ENCODE assay signal across 20 cellular contexts in the genomic region with DNA sequence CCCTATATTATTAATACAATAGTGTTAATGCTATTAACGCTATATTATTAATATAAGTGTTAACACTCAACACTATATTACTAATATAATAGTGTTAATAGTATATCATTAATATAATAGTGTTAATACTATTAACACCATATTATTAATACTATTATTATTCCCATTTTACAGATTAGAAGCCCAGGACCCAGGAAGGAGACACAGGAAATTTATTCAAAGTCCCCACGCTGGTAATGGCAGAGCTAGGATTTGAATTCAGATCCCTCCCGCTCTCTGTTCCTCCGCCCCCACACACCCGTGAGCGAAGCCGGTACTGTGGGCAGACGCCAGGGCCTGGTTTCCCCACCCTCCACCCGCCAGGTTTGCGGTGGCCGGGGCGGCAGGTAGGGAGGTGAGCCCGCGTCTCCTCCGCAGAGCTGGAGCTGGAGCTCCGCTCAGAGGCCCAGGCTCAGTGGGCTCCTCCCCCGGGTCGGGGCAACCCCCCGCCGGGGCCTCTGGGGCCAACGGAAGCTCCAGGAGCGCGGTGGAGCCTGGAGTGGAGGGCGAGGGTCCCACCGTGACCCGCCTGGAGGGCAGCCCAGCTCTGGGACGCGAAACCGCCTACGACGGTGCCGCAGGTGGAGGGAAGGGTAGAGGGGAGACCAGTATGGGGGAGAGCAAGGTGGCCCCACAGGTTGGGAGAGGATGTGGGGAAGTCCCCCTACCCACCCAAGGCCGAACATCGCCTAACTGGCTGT. TPM values are rescaled to one million over a fixed set of nuclear protein-coding genes. Genes with fewer than 3 reads are reported as not detected.
DNase-seq lines count a peak whose midpoint lies in the region; ATAC-seq and TF ChIP-seq lines count a peak whose summit lies in the region.
"Had no signal": no experiment of that assay in that cellular context is flagged by ENCODE, and none has a peak within 500 bp of the region (broad histone marks: within the 10 kb centered on the region; RNA-seq: fewer than 3 reads in every experiment).

A gene with protein sequence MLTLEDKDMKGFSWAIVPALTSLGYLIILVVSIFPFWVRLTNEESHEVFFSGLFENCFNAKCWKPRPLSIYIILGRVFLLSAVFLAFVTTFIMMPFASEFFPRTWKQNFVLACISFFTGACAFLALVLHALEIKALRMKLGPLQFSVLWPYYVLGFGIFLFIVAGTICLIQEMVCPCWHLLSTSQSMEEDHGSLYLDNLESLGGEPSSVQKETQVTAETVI (plus strand): TSS at position 506 of the 740 bp plus-strand sequence. CDS start 6,122 bp downstream, outside the sequence.

- TF ChIP-seq CTCF in osteocyte (IDR thresholded peaks at IDR 0.05) = no peak

- intact Hi-C loops in activated T-helper 2 cell treated with anti-CD3 and anti-CD28 coated beads, Interferon-gamma antibody, Interleukin-2, Interleukin-4, amounts not matched to agents 10 μg/mL and 5 μg/mL and 100 μg/mL, durations not matched to agents 14 hours and 24 hours and 36 hours (cut with micrococcal nuclease) = no loop called here

- no peak within 1 kb of the TSS for H3K27ac Mint-ChIP-seq in activated T-cell treated with anti-CD3 and anti-CD28 coated beads, Interleukin-2, amount 50 U/mL, for 72 hours
- H3K27ac Mint-ChIP-seq in activated T-cell treated with anti-CD3 and anti-CD28 coated beads, Interleukin-2, amount 50 U/mL, for 24 hours = no peak within 1 kb of the TSS
- H3K27ac Mint-ChIP-seq in activated T-helper 2 cell treated with anti-CD3 and anti-CD28 coated beads, Interferon-gamma antibody, Interleukin-2, Interleukin-4, amounts not matched to agents 10 μg/mL and 5 μg/mL and 100 μg/mL, durations not matched to agents 14 hours and 24 hours and 36 hours = no peak within 1 kb of the TSS
- no peak within 1 kb of the TSS for H3K27ac Mint-ChIP-seq in osteocyte (ENCODE audit: unreplicated experiment)
- H3K27ac Mint-ChIP-seq: neural progenitor cell had no signal

- peak within 1 kb of the TSS; percentile 28; the same call in 1 of the 2 replicates for H3K4me3 ChIP-seq in H7 (ENCODE audit: insufficient read depth, low read depth, low read length)
- H3K4me3 ChIP-seq: neural progenitor cell, psoas muscle, skin epidermis, vagina had no signal

- peak; percentile 37 to 66 for ATAC-seq in activated T-cell treated with anti-CD3 and anti-CD28 coated beads, Interleukin-2, amount 50 U/mL, for 72 hours (replicated peaks in 1 of 2)
- no peak for ATAC-seq in HG02642 (IDR thresholded peaks at IDR 0.05; ENCODE audit: poor library complexity, unreplicated experiment)
- ATAC-seq in GM21576 (IDR thresholded peaks at IDR 0.05; ENCODE audit: unreplicated experiment) = no peak
- ATAC-seq: left lobe of liver, Right ventricle myocardium inferior had no signal

- H3K4me1 Mint-ChIP-seq in activated T-cell treated with anti-CD3 and anti-CD28 coated beads, Interleukin-2, amount 50 U/mL, for 72 hours (ENCODE audit: low read depth) = no peaks in the 10 kb centered on the region
- no peaks in the 10 kb centered on the region for H3K4me1 Mint-ChIP-seq in activated T-cell treated with anti-CD3 and anti-CD28 coated beads, Interleukin-2, amount 50 U/mL, for 24 hours (ENCODE audit: low read depth)
- peaks cover 2% of the 10 kb centered on the region for H3K4me1 Mint-ChIP-seq in activated T-helper 2 cell treated with anti-CD3 and anti-CD28 coated beads, Interferon-gamma antibody, Interleukin-2, Interleukin-4, amounts not matched to agents 10 μg/mL and 5 μg/mL and 100 μg/mL, durations not matched to agents 14 hours and 24 hours and 36 hours (ENCODE audit: low read depth)
- H3K4me1 Mint-ChIP-seq in osteocyte (ENCODE audit: unreplicated experiment) = no peaks in the 10 kb centered on the region
- H3K4me1 Mint-ChIP-seq: neural progenitor cell had no signal

- no peaks in the 10 kb centered on the region for H3K36me3 Mint-ChIP-seq in activated T-cell treated with anti-CD3 and anti-CD28 coated beads, Interleukin-2, amount 50 U/mL, for 72 hours (ENCODE audit: insufficient read depth in 2 of 2)
- no peaks in the 10 kb centered on the region for H3K36me3 Mint-ChIP-seq in activated T-cell treated with anti-CD3 and anti-CD28 coated beads, Interleukin-2, amount 50 U/mL, for 24 hours (ENCODE audit: low read depth)
- no peaks in the 10 kb centered on the region for H3K36me3 Mint-ChIP-seq in activated T-helper 2 cell treated with anti-CD3 and anti-CD28 coated beads, Interferon-gamma antibody, Interleukin-2, Interleukin-4, amounts not matched to agents 10 μg/mL and 5 μg/mL and 100 μg/mL, durations not matched to agents 14 hours and 24 hours and 36 hours (ENCODE audit: low read depth)
- no peaks in the 10 kb centered on the region for H3K36me3 Mint-ChIP-seq in osteocyte (ENCODE audit: unreplicated experiment)
- H3K36me3 Mint-ChIP-seq: neural progenitor cell had no signal

- DNase-seq in activated T-cell treated with anti-CD3 and anti-CD28 coated beads, Interleukin-2, amount 50 U/mL, for 72 hours = peak in 1 of 2 donors; percentile 13
- no peak for DNase-seq in activated T-cell treated with anti-CD3 and anti-CD28 coated beads, Interleukin-2, amount 50 U/mL, for 24 hours
- DNase-seq in H7 (peak; percentile 64), osteocyte (ENCODE audit: extremely low spot score, unreplicated experiment) (peak; percentile 84), SK-N-DZ (ENCODE audit: low spot score) (no peak)
- peak; percentile 39 for DNase-seq in activated T-helper 2 cell treated with anti-CD3 and anti-CD28 coated beads, Interferon-gamma antibody, Interleukin-2, Interleukin-4, amounts not matched to agents 10 μg/mL and 5 μg/mL and 100 μg/mL, durations not matched to agents 14 hours and 24 hours and 36 hours (ENCODE audit: low spot score)
- DNase-seq: activated gamma-delta T cell; cerebellar nuclear complex; NCI-H1930; NCI-H524; psoas muscle; stimulated activated CD4-positive, alpha-beta T cell treated with anti-CD3 and anti-CD28 coated beads, Interleukin-4, amount 100 ng/mL, for 1 hour had no signal

- no peaks in the 10 kb centered on the region for H3K27me3 ChIP-seq in H7 (ENCODE audit: control insufficient read depth, insufficient read depth, low read length)
- H3K27me3 ChIP-seq: neural progenitor cell, vagina had no signal

- H3K4me3 Mint-ChIP-seq in activated T-cell treated with anti-CD3 and anti-CD28 coated beads, Interleukin-2, amount 50 U/mL, for 72 hours = no peak within 1 kb of the TSS
- H3K4me3 Mint-ChIP-seq in activated T-cell treated with anti-CD3 and anti-CD28 coated beads, Interleukin-2, amount 50 U/mL, for 24 hours = no peak within 1 kb of the TSS
- no peak within 1 kb of the TSS for H3K4me3 Mint-ChIP-seq in activated T-helper 2 cell treated with anti-CD3 and anti-CD28 coated beads, Interferon-gamma antibody, Interleukin-2, Interleukin-4, amounts not matched to agents 10 μg/mL and 5 μg/mL and 100 μg/mL, durations not matched to agents 14 hours and 24 hours and 36 hours (ENCODE audit: low read depth)
- H3K4me3 Mint-ChIP-seq in osteocyte (ENCODE audit: unreplicated experiment) = no peak within 1 kb of the TSS
- H3K4me3 Mint-ChIP-seq: neural progenitor cell had no signal

- H3K36me3 ChIP-seq in H7 (replicated peaks; ENCODE audit: control insufficient read depth, insufficient read depth, low read length) = no peaks in the 10 kb centered on the region
- H3K36me3 ChIP-seq: neural progenitor cell, vagina had no signal

- no peaks in the 10 kb centered on the region for H3K27me3 Mint-ChIP-seq in activated T-cell treated with anti-CD3 and anti-CD28 coated beads, Interleukin-2, amount 50 U/mL, for 72 hours (ENCODE audit: low read depth)
- no peaks in the 10 kb centered on the region for H3K27me3 Mint-ChIP-seq in activated T-cell treated with anti-CD3 and anti-CD28 coated beads, Interleukin-2, amount 50 U/mL, for 24 hours
- no peaks in the 10 kb centered on the region for H3K27me3 Mint-ChIP-seq in activated T-helper 2 cell treated with anti-CD3 and anti-CD28 coated beads, Interferon-gamma antibody, Interleukin-2, Interleukin-4, amounts not matched to agents 10 μg/mL and 5 μg/mL and 100 μg/mL, durations not matched to agents 14 hours and 24 hours and 36 hours (ENCODE audit: low read depth)
- peaks cover 2% of the 10 kb centered on the region for H3K27me3 Mint-ChIP-seq in osteocyte (ENCODE audit: unreplicated experiment)

- no peaks in the 10 kb centered on the region for H3K9me3 Mint-ChIP-seq in activated T-cell treated with anti-CD3 and anti-CD28 coated beads, Interleukin-2, amount 50 U/mL, for 72 hours
- no peaks in the 10 kb centered on the region for H3K9me3 Mint-ChIP-seq in activated T-cell treated with anti-CD3 and anti-CD28 coated beads, Interleukin-2, amount 50 U/mL, for 24 hours
- no peaks in the 10 kb centered on the region for H3K9me3 Mint-ChIP-seq in activated T-helper 2 cell treated with anti-CD3 and anti-CD28 coated beads, Interferon-gamma antibody, Interleukin-2, Interleukin-4, amounts not matched to agents 10 μg/mL and 5 μg/mL and 100 μg/mL, durations not matched to agents 14 hours and 24 hours and 36 hours
- H3K9me3 Mint-ChIP-seq in osteocyte (ENCODE audit: unreplicated experiment) = no peaks in the 10 kb centered on the region
- H3K9me3 Mint-ChIP-seq: neural progenitor cell had no signal

RNA-seq across cellular contexts. Expression of the gene that starts here (rescaled TPM):
- 1 to 10 TPM; 2.5 to 4.3 TPM for total RNA-seq in activated T-cell treated with anti-CD3 and anti-CD28 coated beads, Interleukin-2, amount 50 U/mL, for 72 hours
- total RNA-seq in H7 (2014; rRNA removed; shearing (Covaris generic)) = 0.48 and 0.52 TPM in 2 replicates
- total RNA-seq in activated T-helper 2 cell treated with anti-CD3 and anti-CD28 coated beads, Interferon-gamma antibody, Interleukin-2, Interleukin-4, amounts not matched to agents 10 μg/mL and 5 μg/mL and 100 μg/mL, durations not matched to agents 14 hours and 24 hours and 36 hours = 1.3 and 1.9 TPM in 2 replicates
- total RNA-seq in osteocyte = 1.1 and 1.6 TPM in 2 replicates
- polyA plus RNA-seq in SK-N-DZ (2014; cell fraction: cytosol; rRNA removed) = 0.18 and 2.8 TPM in 2 replicates
- polyA plus RNA-seq in SK-N-DZ (2014; cell fraction: nucleus; rRNA removed) = 0.57 TPM in 1 of 2 replicates, not detected in the other
- total RNA-seq: glomerular endothelial cell, Right ventricle myocardium inferior had no signal

Comparison
In these comparisons a context has a peak if more than half of its experiments do, and no peak if none do; other contexts are left out.
1. Peak in DNase-seq and H3K4me3 ChIP-seq in H7; RNA of the gene not detected or under 1 TPM.
2. ATAC-seq: peak in activated T-cell treated with anti-CD3 and anti-CD28 coated beads, Interleukin-2, amount 50 U/mL, for 72 hours (2 of 2); none in HG02642 (single experiment) and GM21576 (single experiment).
3. DNase-seq: peak in activated T-helper 2 cell treated with anti-CD3 and anti-CD28 coated beads, Interferon-gamma antibody, Interleukin-2, Interleukin-4, amounts not matched to agents 10 μg/mL and 5 μg/mL and 100 μg/mL, durations not matched to agents 14 hours and 24 hours and 36 hours (single experiment) and osteocyte (single experiment); none in activated T-cell treated with anti-CD3 and anti-CD28 coated beads, Interleukin-2, amount 50 U/mL, for 24 hours (single experiment) and SK-N-DZ (single experiment).